Comparison of ENCODE assay signal across 27 cellular contexts in the genomic region with DNA sequence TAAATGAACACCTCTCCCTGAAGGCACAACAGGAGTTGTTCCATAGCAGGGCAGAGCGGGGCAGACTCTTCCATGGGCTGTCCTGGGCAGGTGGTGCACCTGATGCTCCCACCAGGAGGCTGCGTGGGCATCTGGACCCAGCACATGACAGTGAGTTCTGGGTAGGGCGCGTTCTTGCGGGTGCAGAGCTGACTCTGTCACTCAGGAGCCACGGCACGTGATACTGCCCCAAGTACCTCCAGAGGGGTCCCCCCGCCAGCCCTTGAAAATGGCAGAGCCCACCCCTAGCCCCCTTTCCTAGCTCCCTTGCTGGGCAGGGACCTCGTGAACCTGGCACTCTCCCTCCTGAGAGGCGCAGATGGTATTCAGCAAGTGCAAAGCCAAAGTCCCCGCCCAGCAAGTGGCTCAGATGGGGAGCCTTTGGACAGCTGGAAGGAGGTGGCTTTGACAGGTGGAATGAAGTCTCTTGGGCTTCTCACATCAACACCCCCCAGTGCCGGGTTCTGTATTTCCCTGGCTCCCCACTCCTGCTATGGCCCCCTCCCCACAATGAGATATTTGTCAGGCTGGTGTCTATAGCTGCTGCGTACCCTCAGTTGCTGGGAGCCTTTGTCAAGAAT.
DNase-seq lines count a peak whose midpoint lies in the region; ATAC-seq and TF ChIP-seq lines count a peak whose summit lies in the region.
"Had no signal": no experiment of that assay in that cellular context is flagged by ENCODE, and none has a peak within 500 bp of the region (broad histone marks: within the 10 kb centered on the region; RNA-seq: fewer than 3 reads in every experiment).

No MANE protein-coding gene starts in this region.

- no peaks in the 10 kb centered on the region for H3K79me2 ChIP-seq in osteoblast (ENCODE audit: insufficient read depth, low read length)

- H3K36me3 Mint-ChIP-seq in activated naive CD4-positive, alpha-beta T cell treated with anti-CD3 and anti-CD28 coated beads, Interleukin-2, amount 50 U/mL, for 72 hours: no peaks in the 10 kb centered on the region
- H3K36me3 Mint-ChIP-seq: naive thymus-derived CD4-positive, alpha-beta T cell had no signal

- H3K9me3 Mint-ChIP-seq in activated naive CD4-positive, alpha-beta T cell treated with anti-CD3 and anti-CD28 coated beads, Interleukin-2, amount 50 U/mL, for 72 hours: no peaks in the 10 kb centered on the region
- H3K9me3 Mint-ChIP-seq: CD4-positive, alpha-beta T cell; naive thymus-derived CD4-positive, alpha-beta T cell; T-helper 1 cell treated with Interleukin-12 subunit alpha and Interleukin-12 subunit beta and Interleukin-4 antibody, amounts not matched to agents 30 μg/mL and 1 μg/mL, for 36 hours had no signal

- H3K4me1 ChIP-seq in BE2C (peaks cover 4% of the 10 kb centered on the region), osteoblast (ENCODE audit: insufficient read depth, low read length) (no peaks in the 10 kb centered on the region)

- H3K4me3 ChIP-seq in BE2C (ENCODE audit: low read depth, low read length) (no peak overlapping the region), osteoblast (ENCODE audit: insufficient read depth, low read length) (no peak overlapping the region)
- H3K4me3 ChIP-seq: heart left ventricle, ovary had no signal

- H3K27me3 ChIP-seq in BE2C: no peaks in the 10 kb centered on the region
- no peaks in the 10 kb centered on the region for H3K27me3 ChIP-seq in osteoblast (ENCODE audit: insufficient read depth, low read length)
- H3K27me3 ChIP-seq: heart left ventricle, ovary had no signal

- TF ChIP-seq CTCF in BE2C (IDR thresholded peaks at IDR 0.05; ENCODE audit: low read depth, low read length) (no peak), osteoblast (IDR thresholded peaks at IDR 0.05; ENCODE audit: extremely low read depth, low read depth, low read length) (no peak)

- no peaks in the 10 kb centered on the region for H4K20me1 ChIP-seq in osteoblast (ENCODE audit: insufficient read depth, low read length)

- H2AFZ ChIP-seq in osteoblast (ENCODE audit: low read length): no peak overlapping the region

- H3K27ac Mint-ChIP-seq in activated naive CD4-positive, alpha-beta T cell treated with anti-CD3 and anti-CD28 coated beads, Interleukin-2, amount 50 U/mL, for 72 hours: no peak overlapping the region
- H3K27ac Mint-ChIP-seq: CD4-positive, alpha-beta T cell; T-helper 1 cell treated with Interleukin-12 subunit alpha and Interleukin-12 subunit beta and Interleukin-4 antibody, amounts not matched to agents 30 μg/mL and 1 μg/mL, for 36 hours had no signal

- no peaks in the 10 kb centered on the region for H3K36me3 ChIP-seq in BE2C
- H3K36me3 ChIP-seq in osteoblast (ENCODE audit: insufficient read depth, low read length): no peaks in the 10 kb centered on the region
- H3K36me3 ChIP-seq: heart left ventricle, ovary had no signal

- H3K9me3 ChIP-seq in BE2C (no peaks in the 10 kb centered on the region), osteoblast (ENCODE audit: low read depth, low read length) (no peaks in the 10 kb centered on the region)
- H3K9me3 ChIP-seq: heart left ventricle, ovary had no signal

- DNase-seq in DMS 273 (lab: John Stamatoyannopoulos, UW; ENCODE audit: unreplicated experiment): peak; percentile 72
- no peak for DNase-seq in DMS 273 treated with DMSO at 0.1 percent for 48 hours (lab: John Stamatoyannopoulos, UW)
- DNase-seq in BE2C: peak; percentile 4
- peak; percentile 48 for DNase-seq in cerebellar cortex (ENCODE audit: low spot score)
- peak; percentile 23 for DNase-seq in osteoblast (ENCODE audit: insufficient read length, low spot score, missing footprints)
- no peak for DNase-seq in activated naive CD4-positive, alpha-beta T cell treated with anti-CD3 and anti-CD28 coated beads, Interleukin-2, amount 50 U/mL, for 72 hours (ENCODE audit: low spot score in 2 of 2)
- DNase-seq in SHP77 treated with DMSO at 0.1 percent for 48 hours (lab: John Stamatoyannopoulos, UW): no peak
- no peak for DNase-seq in SHP77 (lab: John Stamatoyannopoulos, UW)
- DNase-seq: CD4-positive, alpha-beta T cell; cerebellar nuclear complex; DMS153; effector CD8-positive, alpha-beta T cell; erythroblast; IMR-90; left cardiac atrium; mesendoderm; naive thymus-derived CD4-positive, alpha-beta T cell; NCI-H1092; NCI-H2081; NCI-H446; stimulated activated CD4-positive, alpha-beta T cell treated with anti-CD3 and anti-CD28 coated beads, Interleukin-4, amount 100 ng/mL, for 4 hours; stimulated activated naive CD4-positive, alpha-beta T cell treated with Interleukin-2 at 50 U/mL for 16 hours had no signal

- H3K27ac ChIP-seq in osteoblast (ENCODE audit: low read depth, low read length): no peak overlapping the region
- H3K27ac ChIP-seq: 22Rv1, heart left ventricle, ovary had no signal

- no peak for ATAC-seq in activated naive CD4-positive, alpha-beta T cell treated with anti-CD3 and anti-CD28 coated beads, Interleukin-2, amount 50 U/mL, for 72 hours
- ATAC-seq: heart left ventricle; left cardiac atrium; naive thymus-derived CD4-positive, alpha-beta T cell; Panc1 had no signal

- no peak overlapping the region for H3K4me2 ChIP-seq in osteoblast (ENCODE audit: insufficient read depth, low read length)

Comparison
In these comparisons a context has a peak if more than half of its experiments do, and no peak if none do; other contexts are left out.
1. DNase-seq: peak in DMS 273 (single experiment), BE2C (single experiment), cerebellar cortex (single experiment) and osteoblast (single experiment); none in DMS 273 treated with DMSO at 0.1 percent for 48 hours (single experiment), activated naive CD4-positive, alpha-beta T cell treated with anti-CD3 and anti-CD28 coated beads, Interleukin-2, amount 50 U/mL, for 72 hours (0 of 2), SHP77 treated with DMSO at 0.1 percent for 48 hours (single experiment) and SHP77 (0 of 2).